In the genomic region with DNA sequence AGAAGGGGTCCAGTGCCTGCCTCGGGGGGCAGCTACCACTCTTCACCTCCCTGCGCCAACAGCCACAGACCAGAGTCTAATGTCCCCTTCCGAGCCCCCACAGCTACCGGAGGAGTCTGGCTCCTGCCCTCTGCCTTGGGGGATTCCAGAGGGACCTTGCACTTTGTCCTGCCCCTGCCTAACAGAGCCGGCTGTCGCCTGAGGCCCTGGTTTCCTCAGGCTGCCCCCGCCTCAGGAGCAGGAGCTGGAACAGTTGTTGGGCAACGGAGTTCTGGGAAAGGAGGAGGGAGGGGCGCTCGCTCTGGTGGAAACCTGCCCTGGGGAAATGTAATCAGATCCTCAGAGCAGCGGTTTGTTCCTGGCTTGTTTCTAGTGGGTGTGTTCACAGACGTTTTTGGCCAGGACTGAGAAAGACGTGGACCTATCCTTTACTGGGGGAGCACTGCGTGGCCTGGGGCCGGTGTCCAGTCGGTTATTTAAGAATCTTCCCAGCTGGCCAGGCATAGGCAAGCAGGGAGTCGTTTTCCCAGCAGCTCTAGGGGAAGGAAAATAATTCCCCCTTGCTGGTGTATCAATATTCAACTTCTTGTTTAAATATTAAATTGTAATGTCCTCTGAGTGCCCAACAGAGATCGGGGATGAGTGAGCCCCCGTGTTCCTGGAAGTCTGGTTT, we compare ENCODE assay signal across 9 cellular contexts. TPM values are rescaled to one million over a fixed set of nuclear protein-coding genes. Genes with fewer than 3 reads are reported as not detected.
A peak's percentile ranks its signal among the peaks of the same experiment; 100 is the strongest.
DNase-seq lines count a peak whose midpoint lies in the region; ATAC-seq and TF ChIP-seq lines count a peak whose summit lies in the region.
"Had no signal": no experiment of that assay in that cellular context is flagged by ENCODE, and none has a peak within 500 bp of the region (broad histone marks: within the 10 kb centered on the region; RNA-seq: fewer than 3 reads in every experiment).

No MANE protein-coding gene starts in this region.

- H3K27me3 ChIP-seq in BE2C, result no peaks in the 10 kb centered on the region
- H3K27me3 ChIP-seq in sigmoid colon, result no peaks in the 10 kb centered on the region

- intact Hi-C loops in sigmoid colon (cut with DNase I), result no loop called here

- DNase-seq in BE2C (peak; percentile 86), NCI-H1694 (lab: John Stamatoyannopoulos, UW) (peak; percentile 70), anterior cingulate cortex (lab: John Stamatoyannopoulos, UW) (peak in 38 of 58 donors; percentile 3 to 78 (median 30)), hepatic stellate cell (ENCODE audit: low spot score) (peak; percentile 84), sigmoid colon (peak; percentile 98)
- DNase-seq in stimulated activated naive B cell treated with anti-CD40 and anti-IgM and Interleukin-4, amounts not matched to agents 10 μg/mL and 1 μg/mL and 100 μg/mL, for 72 hours, result no peak
- DNase-seq: activated naive CD8-positive, alpha-beta T cell treated with anti-CD3 and anti-CD28 coated beads, Interleukin-2, amount 10 ng/mL, durations not matched to agents 7 days and 5 days had no signal

- H3K36me3 ChIP-seq in BE2C (no peaks in the 10 kb centered on the region), sigmoid colon (peaks cover 0 to 11% (median 3%) of the 10 kb centered on the region in 4 donors)

- peaks cover 27 to 37% of the 10 kb centered on the region in 2 donors for H3K4me1 Mint-ChIP-seq in stimulated activated naive B cell treated with anti-CD40 and anti-IgM and Interleukin-4, amounts not matched to agents 10 μg/mL and 1 μg/mL and 100 μg/mL, for 72 hours
- H3K4me1 Mint-ChIP-seq in stimulated activated memory B cell treated with anti-CD40 and anti-IgM and Interleukin-4, amounts not matched to agents 10 μg/mL and 1 μg/mL and 100 μg/mL, for 72 hours, result peaks cover 30% of the 10 kb centered on the region
- H3K4me1 Mint-ChIP-seq: activated naive CD8-positive, alpha-beta T cell treated with anti-CD3 and anti-CD28 coated beads, Interleukin-2, amount 10 ng/mL, durations not matched to agents 7 days and 5 days had no signal

- peaks cover 2 to 4% of the 10 kb centered on the region in 2 donors for H3K27me3 Mint-ChIP-seq in stimulated activated naive B cell treated with anti-CD40 and anti-IgM and Interleukin-4, amounts not matched to agents 10 μg/mL and 1 μg/mL and 100 μg/mL, for 72 hours
- H3K27me3 Mint-ChIP-seq in stimulated activated memory B cell treated with anti-CD40 and anti-IgM and Interleukin-4, amounts not matched to agents 10 μg/mL and 1 μg/mL and 100 μg/mL, for 72 hours, result no peaks in the 10 kb centered on the region

- H3K4me1 ChIP-seq in BE2C (peaks cover 13% of the 10 kb centered on the region; the same call in 1 of the 2 replicates), sigmoid colon (peaks cover 0 to 81% (median 77%) of the 10 kb centered on the region in 4 donors)

- TF ChIP-seq EP300 in sigmoid colon (IDR thresholded peaks at IDR 0.05), result peak in 3 of 4 donors; percentile 65 to 91 (median 82)

- no peak for TF ChIP-seq CTCF in BE2C (IDR thresholded peaks at IDR 0.05; ENCODE audit: low read depth, low read length)
- TF ChIP-seq CTCF in sigmoid colon (IDR thresholded peaks at IDR 0.05), result no peak

- no peak for ATAC-seq in GM21528 (IDR thresholded peaks at IDR 0.05; ENCODE audit: low FRiP score, unreplicated experiment)
- no peak for ATAC-seq in stimulated activated naive B cell treated with anti-CD40 and anti-IgM and Interleukin-4, amounts not matched to agents 10 μg/mL and 1 μg/mL and 100 μg/mL, for 72 hours (replicated peaks)
- ATAC-seq in stimulated activated memory B cell treated with anti-CD40 and anti-IgM and Interleukin-4, amounts not matched to agents 10 μg/mL and 1 μg/mL and 100 μg/mL, for 72 hours, result no peak

- H3K36me3 Mint-ChIP-seq in stimulated activated naive B cell treated with anti-CD40 and anti-IgM and Interleukin-4, amounts not matched to agents 10 μg/mL and 1 μg/mL and 100 μg/mL, for 72 hours, result no peaks in the 10 kb centered on the region
- H3K36me3 Mint-ChIP-seq in stimulated activated memory B cell treated with anti-CD40 and anti-IgM and Interleukin-4, amounts not matched to agents 10 μg/mL and 1 μg/mL and 100 μg/mL, for 72 hours, result peaks cover 3% of the 10 kb centered on the region
- H3K36me3 Mint-ChIP-seq: activated naive CD8-positive, alpha-beta T cell treated with anti-CD3 and anti-CD28 coated beads, Interleukin-2, amount 10 ng/mL, durations not matched to agents 7 days and 5 days had no signal

- H3K9me3 ChIP-seq in BE2C (no peaks in the 10 kb centered on the region), sigmoid colon (no peaks in the 10 kb centered on the region)

- H3K4me3 Mint-ChIP-seq in stimulated activated naive B cell treated with anti-CD40 and anti-IgM and Interleukin-4, amounts not matched to agents 10 μg/mL and 1 μg/mL and 100 μg/mL, for 72 hours, result no peak overlapping the region
- no peak overlapping the region for H3K4me3 Mint-ChIP-seq in stimulated activated memory B cell treated with anti-CD40 and anti-IgM and Interleukin-4, amounts not matched to agents 10 μg/mL and 1 μg/mL and 100 μg/mL, for 72 hours
- H3K4me3 Mint-ChIP-seq: activated naive CD8-positive, alpha-beta T cell treated with anti-CD3 and anti-CD28 coated beads, Interleukin-2, amount 10 ng/mL, durations not matched to agents 7 days and 5 days had no signal

- H3K27ac ChIP-seq in sigmoid colon, result peak overlapping the region; percentile 88 to 97 (median 94)

- no peaks in the 10 kb centered on the region for H3K9me3 Mint-ChIP-seq in stimulated activated naive B cell treated with anti-CD40 and anti-IgM and Interleukin-4, amounts not matched to agents 10 μg/mL and 1 μg/mL and 100 μg/mL, for 72 hours
- H3K9me3 Mint-ChIP-seq in stimulated activated memory B cell treated with anti-CD40 and anti-IgM and Interleukin-4, amounts not matched to agents 10 μg/mL and 1 μg/mL and 100 μg/mL, for 72 hours, result no peaks in the 10 kb centered on the region
- H3K9me3 Mint-ChIP-seq: activated naive CD8-positive, alpha-beta T cell treated with anti-CD3 and anti-CD28 coated beads, Interleukin-2, amount 10 ng/mL, durations not matched to agents 7 days and 5 days had no signal

- TF ChIP-seq POLR2A in sigmoid colon (IDR thresholded peaks at IDR 0.05), result peak; percentile 32

- no peak overlapping the region for H3K27ac Mint-ChIP-seq in stimulated activated naive B cell treated with anti-CD40 and anti-IgM and Interleukin-4, amounts not matched to agents 10 μg/mL and 1 μg/mL and 100 μg/mL, for 72 hours
- no peak overlapping the region for H3K27ac Mint-ChIP-seq in stimulated activated memory B cell treated with anti-CD40 and anti-IgM and Interleukin-4, amounts not matched to agents 10 μg/mL and 1 μg/mL and 100 μg/mL, for 72 hours
- H3K27ac Mint-ChIP-seq: activated naive CD8-positive, alpha-beta T cell treated with anti-CD3 and anti-CD28 coated beads, Interleukin-2, amount 10 ng/mL, durations not matched to agents 7 days and 5 days had no signal

- 19 to 48% methylated on average over 19 of the region's 19 CpGs for WGBS in sigmoid colon, 2 donors

- H3K4me3 ChIP-seq in BE2C (ENCODE audit: low read depth, low read length), result peak overlapping the region; percentile 38
- H3K4me3 ChIP-seq in sigmoid colon, result no peak overlapping the region

RNA-seq across cellular contexts. Expression of a gene that starts 32.3 kb away (rescaled TPM):
- polyA plus RNA-seq in BE2C (2012; ENCODE audit: insufficient read depth, insufficient read length, low read depth), result not detected
- 10 to 100 TPM; 23.5 to 51.0 (median 27.7) TPM for total RNA-seq in sigmoid colon
- polyA plus RNA-seq in sigmoid colon, result 10 to 100 TPM in 2 of 3 donors, 1 to 10 TPM in 1; 1.6 to 17.3 (median 12.6) TPM
- total RNA-seq: activated naive CD8-positive, alpha-beta T cell treated with anti-CD3 and anti-CD28 coated beads, Interleukin-2, amount 10 ng/mL, durations not matched to agents 7 days and 5 days had no signal

RNA-seq across cellular contexts. Expression of a gene that starts 39.2 kb away (rescaled TPM):
- polyA plus RNA-seq in BE2C (2012; ENCODE audit: insufficient read depth, insufficient read length, low read depth), result 287 TPM
- total RNA-seq in sigmoid colon, result 100 to 1,000 TPM in 2 of 4 donors, 10 to 100 TPM in 2; 71.5 to 156 (median 88.6) TPM
- 100 to 1,000 TPM in 1 of 3 donors, 10 to 100 TPM in 2; 44.9 to 158 (median 78.7) TPM for polyA plus RNA-seq in sigmoid colon

RNA-seq across cellular contexts. Expression of a gene that starts 48.0 kb away (rescaled TPM):
- not detected for polyA plus RNA-seq in BE2C (2012; ENCODE audit: insufficient read depth, insufficient read length, low read depth)
- under 1 TPM in 1 of 4 donors, not detected in 3; 0.66 TPM for total RNA-seq in sigmoid colon
- polyA plus RNA-seq in sigmoid colon, result under 1 TPM in 1 of 3 donors, not detected in 2; 0.25 TPM
